ENCODE assay signal across 7 cellular contexts in the genomic region with DNA sequence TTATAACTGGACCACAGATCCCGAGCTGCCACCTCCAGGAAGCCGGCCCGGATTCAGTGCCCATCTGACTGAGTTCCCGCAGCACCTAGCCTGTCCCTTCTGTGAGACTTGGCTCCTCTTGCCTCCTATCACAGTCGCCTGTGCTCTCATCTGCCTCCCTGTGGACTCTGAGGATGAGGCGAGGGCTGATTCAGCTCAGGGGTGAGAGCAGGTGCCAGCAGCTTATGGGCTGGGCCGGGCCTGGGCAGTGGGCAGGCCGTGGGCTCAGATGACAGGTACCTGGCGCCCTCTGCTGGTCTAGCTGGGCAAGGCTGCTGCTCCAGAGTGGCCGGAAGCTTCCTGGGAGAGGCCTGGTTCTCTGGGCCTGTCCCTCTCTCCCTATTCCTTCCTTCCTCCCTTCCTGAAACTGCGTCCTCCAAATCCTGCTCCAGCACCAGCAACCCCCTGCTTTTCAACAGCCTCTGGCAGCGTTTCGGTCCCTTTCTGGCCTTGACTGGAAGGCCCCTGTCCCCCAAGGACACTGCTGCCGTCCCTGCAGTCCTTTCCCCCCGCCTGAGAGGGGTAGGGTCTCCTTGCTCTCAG.
A peak's percentile ranks its signal among the peaks of the same experiment; 100 is the strongest.
DNase-seq lines count a peak whose midpoint lies in the region; ATAC-seq and TF ChIP-seq lines count a peak whose summit lies in the region.

No MANE protein-coding gene starts in this region.

- ATAC-seq in HG03108 (IDR thresholded peaks at IDR 0.05; ENCODE audit: unreplicated experiment): peak; percentile 85

- DNase-seq in GM13977 (ENCODE audit: low spot score) (peak; percentile 86), NCI-H2227 (lab: John Stamatoyannopoulos, UW; ENCODE audit: unreplicated experiment) (peak; percentile 93), cerebellar cortex (ENCODE audit: low spot score) (peak; percentile 89), kidney tubule cell (ENCODE audit: low spot score) (peak; percentile 95)
- DNase-seq in activated CD4-positive, CD25-positive, alpha-beta regulatory T cell treated with anti-CD3 and anti-CD28 coated beads, Interleukin-2, amount 50 U/mL, for 16 hours (ENCODE audit: low read depth, low spot score): peak; percentile 7
- peak; percentile 18 for DNase-seq in stimulated activated CD4-positive, alpha-beta T cell treated with anti-CD3 and anti-CD28 coated beads, Interleukin-2, amount 100 ng/mL, for 4 hours (ENCODE audit: low read depth)

- in situ Hi-C loops in GM13977 (cut with MboI; ENCODE audit: low pct_unique_long_range_greater_than_20kb, low sequenced_read_pairs, unreplicated experiment): no loop called here

- TF ChIP-seq CTCF in GM13977 (IDR thresholded peaks at IDR 0.05; ENCODE audit: extremely low read depth, insufficient read depth, missing control alignments): peak; percentile 94

Comparison
In these comparisons a context has a peak if more than half of its experiments do, and no peak if none do; other contexts are left out.
1. Peak in every context shown above with its lines: DNase-seq and ATAC-seq.
2. DNase-seq: peak in every context shown above with its lines; median percentile 95 in kidney tubule cell; 93 in NCI-H2227; 89 in cerebellar cortex; 86 in GM13977; 18 in stimulated activated CD4-positive, alpha-beta T cell treated with anti-CD3 and anti-CD28 coated beads, Interleukin-2, amount 100 ng/mL, for 4 hours; 7 in activated CD4-positive, CD25-positive, alpha-beta regulatory T cell treated with anti-CD3 and anti-CD28 coated beads, Interleukin-2, amount 50 U/mL, for 16 hours.